ENCODE assay signal across 18 cellular contexts in genomic region chr6:19849736-19850135, GRCh38. TPM values are rescaled to one million over a fixed set of nuclear protein-coding genes. Genes with fewer than 3 reads are reported as not detected.
DNase-seq lines count a peak whose midpoint lies in the region; ATAC-seq and TF ChIP-seq lines count a peak whose summit lies in the region.
"Had no signal": no experiment of that assay in that cellular context is flagged by ENCODE, and none has a peak within 500 bp of the region (broad histone marks: within the 10 kb centered on the region; RNA-seq: fewer than 3 reads in every experiment).

No MANE protein-coding gene starts in this region.

- H3K27me3 ChIP-seq in stomach, result peaks cover 0 to 5% (median 0%) of the 10 kb centered on the region in 3 donors
- H3K27me3 ChIP-seq: BLaER1 had no signal

- peak; percentile 13 for DNase-seq in DMS53 (lab: John Stamatoyannopoulos, UW)
- DNase-seq in DMS53 treated with DMSO at 0.1 percent for 48 hours (lab: John Stamatoyannopoulos, UW; ENCODE audit: unreplicated experiment), result no peak
- peak; percentile 64 for DNase-seq in NCI-H2029 (lab: John Stamatoyannopoulos, UW)
- no peak for DNase-seq in chondrocyte (ENCODE audit: low spot score)
- DNase-seq in stomach, result no peak
- no peak for DNase-seq in LoVo (ENCODE audit: low spot score)
- no peak for DNase-seq in natural killer cell
- no peak for DNase-seq in cortex of kidney (lab: John Stamatoyannopoulos, UW)
- DNase-seq: CD8-positive, alpha-beta memory T cell; DMS 273 treated with DMSO at 0.1 percent for 48 hours; Karpas-422; NCI-H1930; NCI-H2227 treated with DMSO at 0.1 percent for 48 hours; NCI-H524 treated with DMSO at 0.1 percent for 48 hours; PC-9 had no signal

- no peaks in the 10 kb centered on the region for H3K36me3 Mint-ChIP-seq in chondrocyte (ENCODE audit: low read depth)
- H3K36me3 Mint-ChIP-seq in natural killer cell, result no peaks in the 10 kb centered on the region
- H3K36me3 Mint-ChIP-seq: CD8-positive, alpha-beta memory T cell had no signal

- no peak for ATAC-seq in natural killer cell

- no peak for TF ChIP-seq POLR2A in stomach (IDR thresholded peaks at IDR 0.05)

- peak overlapping the region in 3 of 5 donors; percentile 10 to 56 (median 34) for H3K27ac ChIP-seq in stomach
- H3K27ac ChIP-seq: 22Rv1, BLaER1, PC-9 had no signal

- H3K27ac Mint-ChIP-seq in chondrocyte (ENCODE audit: unreplicated experiment), result peak overlapping the region; percentile 95
- H3K27ac Mint-ChIP-seq in natural killer cell, result no peak overlapping the region
- H3K27ac Mint-ChIP-seq: CD8-positive, alpha-beta memory T cell had no signal

- no peaks in the 10 kb centered on the region for H3K9me3 ChIP-seq in stomach
- H3K9me3 ChIP-seq: HAP-1 had no signal

- H3K36me3 ChIP-seq in stomach, result no peaks in the 10 kb centered on the region
- H3K36me3 ChIP-seq: BLaER1, HAP-1 had no signal

- TF ChIP-seq CTCF in chondrocyte (IDR thresholded peaks at IDR 0.05) (no peak), stomach (IDR thresholded peaks at IDR 0.05) (no peak), natural killer cell (IDR thresholded peaks at IDR 0.05) (no peak)

- H3K4me1 Mint-ChIP-seq in chondrocyte (ENCODE audit: low read depth), result peaks cover 52% of the 10 kb centered on the region
- no peaks in the 10 kb centered on the region for H3K4me1 Mint-ChIP-seq in natural killer cell
- H3K4me1 Mint-ChIP-seq: CD8-positive, alpha-beta memory T cell had no signal

- WGBS in stomach, 5 donors, result 89 to 97% (median 94%) methylated on average over 4 of the region's 4 CpGs

- no peak for TF ChIP-seq EP300 in stomach (IDR thresholded peaks at IDR 0.05)

- H3K4me3 Mint-ChIP-seq in chondrocyte (ENCODE audit: unreplicated experiment) (no peak overlapping the region), natural killer cell (no peak overlapping the region)
- H3K4me3 Mint-ChIP-seq: CD8-positive, alpha-beta memory T cell had no signal

- H3K27me3 Mint-ChIP-seq in chondrocyte (ENCODE audit: low read depth) (no peaks in the 10 kb centered on the region), natural killer cell (ENCODE audit: low read depth in 2 of 2) (peaks cover 7 to 40% of the 10 kb centered on the region in 2 donors)

- intact Hi-C loops in stomach (cut with DNase I; ENCODE audit: low total_unique reads), result no loop called here
- intact Hi-C loops in natural killer cell (cut with micrococcal nuclease), result no loop called here

- H3K4me1 ChIP-seq in stomach, result peaks cover 4 to 34% (median 17%) of the 10 kb centered on the region in 4 donors
- H3K4me1 ChIP-seq: HAP-1 had no signal

- H3K4me3 ChIP-seq in stomach, result no peak overlapping the region
- H3K4me3 ChIP-seq: BLaER1, HAP-1, PC-9 had no signal

- H3K9me3 Mint-ChIP-seq in chondrocyte (ENCODE audit: low read depth) (no peaks in the 10 kb centered on the region), natural killer cell (no peaks in the 10 kb centered on the region)

RNA-seq across cellular contexts. Expression of gene ID4, which starts 12.6 kb away (rescaled TPM):
- total RNA-seq in chondrocyte (79.9 to 139 TPM (median 136 TPM) in 3 replicates), stomach (10 to 100 TPM in 3 of 5 donors, 1 to 10 TPM in 1, not detected in 1; 5.3 to 86.5 (median 22.8) TPM), natural killer cell (not detected)
- polyA plus RNA-seq in stomach, result 10 to 100 TPM in 2 of 3 donors, 1 to 10 TPM in 1; 7.4 to 18.8 (median 18.2) TPM
- total RNA-seq: CD8-positive, alpha-beta memory T cell had no signal
- polyA plus RNA-seq: CD8-positive, alpha-beta memory T cell had no signal

Comparison
In these comparisons a context has a peak if more than half of its experiments do, and no peak if none do; other contexts are left out.
1. DNase-seq: peak in DMS53 (single experiment) and NCI-H2029 (single experiment); none in DMS53 treated with DMSO at 0.1 percent for 48 hours (single experiment), chondrocyte (single experiment), stomach (single experiment), LoVo (single experiment), natural killer cell (single experiment) and cortex of kidney (single experiment).